8 cellular contexts compared by ENCODE assay signal in the genomic region with DNA sequence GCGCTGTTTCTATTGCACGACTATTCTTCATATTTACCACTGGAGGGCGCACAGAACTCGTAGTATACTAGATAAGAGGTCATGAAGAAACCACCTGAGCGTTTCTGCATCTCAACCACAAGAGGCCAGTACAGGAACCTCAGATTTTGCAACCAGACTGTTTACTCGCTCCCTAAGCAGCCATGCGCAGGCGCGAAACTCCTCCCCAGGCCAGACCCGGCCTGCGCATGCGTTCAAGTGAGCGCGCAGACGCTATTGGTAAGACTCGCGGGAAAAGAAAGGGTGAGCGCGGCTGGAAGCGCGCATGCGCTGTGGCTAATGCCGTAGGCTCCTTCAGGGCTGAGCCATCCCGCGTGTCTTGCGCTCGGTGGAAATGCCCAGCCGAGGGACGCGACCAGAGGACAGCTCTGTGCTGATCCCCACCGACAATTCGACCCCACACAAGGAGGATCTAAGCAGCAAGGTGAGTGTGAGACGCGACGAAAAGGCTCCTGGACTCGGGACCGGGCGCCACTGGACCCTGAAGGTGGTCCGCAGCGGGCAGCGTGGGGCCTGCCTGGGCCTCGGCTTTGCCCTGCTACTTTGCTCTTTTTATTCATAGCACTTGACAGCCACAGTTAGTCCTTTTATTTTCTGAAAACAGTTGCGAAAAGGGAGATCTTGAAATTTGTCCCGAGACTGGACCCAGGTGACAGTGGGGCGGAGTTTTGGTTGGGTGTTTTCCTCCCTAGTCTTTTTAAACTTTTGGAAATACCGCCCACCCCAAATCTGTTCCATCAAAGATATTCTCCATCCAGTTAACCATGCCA. TPM values are rescaled to one million over a fixed set of nuclear protein-coding genes. Genes with fewer than 3 reads are reported as not detected.
DNase-seq lines count a peak whose midpoint lies in the region; ATAC-seq and TF ChIP-seq lines count a peak whose summit lies in the region.

A gene (plus strand): TSS at position 312 of the 809 bp plus-strand sequence. CDS start 4,674 bp downstream, outside the sequence.

- no peaks in the 10 kb centered on the region for H3K9me3 ChIP-seq in GM23248 (ENCODE audit: low read depth)
- H3K9me3 ChIP-seq in fibroblast of lung (ENCODE audit: control insufficient read depth, insufficient read depth, low read depth, low read length) = no peaks in the 10 kb centered on the region
- H3K9me3 ChIP-seq in naive thymus-derived CD4-positive, alpha-beta T cell (ENCODE audit: control insufficient read depth in 2 of 3, low read length in 3 of 3) = no peaks in the 10 kb centered on the region

- peak; percentile 85 to 88 for TF ChIP-seq CTCF in fibroblast of lung (conservative IDR thresholded peaks at IDR 0.05 in 1 of 2, IDR thresholded peaks at IDR 0.05 in 1 of 2; ENCODE audit: low read depth in 1 of 2, low read length in 2 of 2)

- H3K27ac Mint-ChIP-seq in activated T-helper 1 cell treated with anti-CD3 and anti-CD28 coated beads, Interleukin-12 subunit alpha, Interleukin-12 subunit beta, Interleukin-2, Interleukin-4 antibody, amounts not matched to agents 30 ng/mL and 10 ng/mL and 1 ng/mL, durations not matched to agents 14 hours and 24 hours and 36 hours = no peak within 1 kb of the TSS
- peak within 1 kb of the TSS in 1 of 9 donors; percentile 91 for H3K27ac Mint-ChIP-seq in naive thymus-derived CD4-positive, alpha-beta T cell
- H3K27ac Mint-ChIP-seq in stimulated activated naive B cell treated with anti-CD40 and anti-IgM and Interleukin-4, amounts not matched to agents 10 μg/mL and 1 μg/mL and 100 μg/mL, for 72 hours = no peak within 1 kb of the TSS

- 1 to 2% methylated on average over 46 of the region's 46 CpGs for WGBS in GM23248 (ENCODE audit: low coverage in 1 of 2, low lambda C conversion rate in 2 of 2, missing lambda C conversion rate in 2 of 2), 2 experiments

- peaks cover 19% of the 10 kb centered on the region for H3K36me3 Mint-ChIP-seq in activated T-helper 1 cell treated with anti-CD3 and anti-CD28 coated beads, Interleukin-12 subunit alpha, Interleukin-12 subunit beta, Interleukin-2, Interleukin-4 antibody, amounts not matched to agents 30 ng/mL and 10 ng/mL and 1 ng/mL, durations not matched to agents 14 hours and 24 hours and 36 hours (ENCODE audit: low read depth)
- H3K36me3 Mint-ChIP-seq in naive thymus-derived CD4-positive, alpha-beta T cell = peaks cover 0 to 9% (median 4%) of the 10 kb centered on the region in 5 donors
- H3K36me3 Mint-ChIP-seq in stimulated activated naive B cell treated with anti-CD40 and anti-IgM and Interleukin-4, amounts not matched to agents 10 μg/mL and 1 μg/mL and 100 μg/mL, for 72 hours = peaks cover 3 to 4% of the 10 kb centered on the region in 2 donors

- intact Hi-C loops in activated T-helper 1 cell treated with anti-CD3 and anti-CD28 coated beads, Interleukin-12 subunit alpha, Interleukin-12 subunit beta, Interleukin-2, Interleukin-4 antibody, amounts not matched to agents 30 ng/mL and 10 ng/mL and 1 ng/mL, durations not matched to agents 14 hours and 24 hours and 36 hours (cut with micrococcal nuclease) = loop anchor here (1.0 to 10.0 kb wide), 12 partner anchors 13 to 1353 kb away; a partner anchor contains a TSS
- intact Hi-C loops in naive thymus-derived CD4-positive, alpha-beta T cell (cut with micrococcal nuclease) = loop anchor here (1.0 to 10.0 kb wide), 23 partner anchors 13 to 1489 kb away; a partner anchor contains a TSS

- no peaks in the 10 kb centered on the region for H3K9me3 Mint-ChIP-seq in activated T-helper 1 cell treated with anti-CD3 and anti-CD28 coated beads, Interleukin-12 subunit alpha, Interleukin-12 subunit beta, Interleukin-2, Interleukin-4 antibody, amounts not matched to agents 30 ng/mL and 10 ng/mL and 1 ng/mL, durations not matched to agents 14 hours and 24 hours and 36 hours
- no peaks in the 10 kb centered on the region for H3K9me3 Mint-ChIP-seq in naive thymus-derived CD4-positive, alpha-beta T cell
- H3K9me3 Mint-ChIP-seq in stimulated activated naive B cell treated with anti-CD40 and anti-IgM and Interleukin-4, amounts not matched to agents 10 μg/mL and 1 μg/mL and 100 μg/mL, for 72 hours = no peaks in the 10 kb centered on the region

- no peaks in the 10 kb centered on the region for H4K20me1 ChIP-seq in GM23248 (ENCODE audit: insufficient read depth)
- H4K20me1 ChIP-seq in fibroblast of lung (ENCODE audit: control insufficient read depth, extremely low read depth, insufficient read depth, low read length) = no peaks in the 10 kb centered on the region

- CTCF ChIA-PET in naive thymus-derived CD4-positive, alpha-beta T cell (lab: Charles Lee) = interaction anchor here (0.5 to 6.5 kb wide), 21 partner anchors 9 to 218 kb away, joined by 3 to 56 read pairs (median 5); a partner anchor contains a TSS

- H3K27me3 ChIP-seq in GM23248 (replicated peaks; ENCODE audit: insufficient read depth) (no peaks in the 10 kb centered on the region), fibroblast of lung (ENCODE audit: control insufficient read depth, insufficient read depth, low read length) (no peaks in the 10 kb centered on the region)
- no peaks in the 10 kb centered on the region for H3K27me3 ChIP-seq in naive thymus-derived CD4-positive, alpha-beta T cell (ENCODE audit: control insufficient read depth in 2 of 2, insufficient read depth in 2 of 2, low read length in 2 of 2)

- peak; percentile 97 for ATAC-seq in naive thymus-derived CD4-positive, alpha-beta T cell
- peak; percentile 94 for ATAC-seq in stimulated activated naive B cell treated with anti-CD40 and anti-IgM and Interleukin-4, amounts not matched to agents 10 μg/mL and 1 μg/mL and 100 μg/mL, for 72 hours (replicated peaks)

- H3K4me3 Mint-ChIP-seq in activated T-helper 1 cell treated with anti-CD3 and anti-CD28 coated beads, Interleukin-12 subunit alpha, Interleukin-12 subunit beta, Interleukin-2, Interleukin-4 antibody, amounts not matched to agents 30 ng/mL and 10 ng/mL and 1 ng/mL, durations not matched to agents 14 hours and 24 hours and 36 hours = no peak within 1 kb of the TSS
- no peak within 1 kb of the TSS for H3K4me3 Mint-ChIP-seq in naive thymus-derived CD4-positive, alpha-beta T cell
- no peak within 1 kb of the TSS for H3K4me3 Mint-ChIP-seq in stimulated activated naive B cell treated with anti-CD40 and anti-IgM and Interleukin-4, amounts not matched to agents 10 μg/mL and 1 μg/mL and 100 μg/mL, for 72 hours

- H3K27me3 Mint-ChIP-seq in activated T-helper 1 cell treated with anti-CD3 and anti-CD28 coated beads, Interleukin-12 subunit alpha, Interleukin-12 subunit beta, Interleukin-2, Interleukin-4 antibody, amounts not matched to agents 30 ng/mL and 10 ng/mL and 1 ng/mL, durations not matched to agents 14 hours and 24 hours and 36 hours (ENCODE audit: insufficient read depth) = no peaks in the 10 kb centered on the region
- no peaks in the 10 kb centered on the region for H3K27me3 Mint-ChIP-seq in naive thymus-derived CD4-positive, alpha-beta T cell
- no peaks in the 10 kb centered on the region for H3K27me3 Mint-ChIP-seq in stimulated activated naive B cell treated with anti-CD40 and anti-IgM and Interleukin-4, amounts not matched to agents 10 μg/mL and 1 μg/mL and 100 μg/mL, for 72 hours

- no peaks in the 10 kb centered on the region for H3F3A ChIP-seq in GM23248 (ENCODE audit: insufficient read depth)

- H3K4me1 Mint-ChIP-seq in activated T-helper 1 cell treated with anti-CD3 and anti-CD28 coated beads, Interleukin-12 subunit alpha, Interleukin-12 subunit beta, Interleukin-2, Interleukin-4 antibody, amounts not matched to agents 30 ng/mL and 10 ng/mL and 1 ng/mL, durations not matched to agents 14 hours and 24 hours and 36 hours (ENCODE audit: low read depth) = peaks cover 48% of the 10 kb centered on the region
- H3K4me1 Mint-ChIP-seq in naive thymus-derived CD4-positive, alpha-beta T cell = peaks cover 32 to 62% (median 43%) of the 10 kb centered on the region in 7 donors
- peaks cover 11 to 25% of the 10 kb centered on the region in 2 donors for H3K4me1 Mint-ChIP-seq in stimulated activated naive B cell treated with anti-CD40 and anti-IgM and Interleukin-4, amounts not matched to agents 10 μg/mL and 1 μg/mL and 100 μg/mL, for 72 hours

- H3K4me1 ChIP-seq in GM23248 (ENCODE audit: insufficient read depth) (peaks cover 10% of the 10 kb centered on the region), fibroblast of lung (ENCODE audit: control insufficient read depth, extremely low read depth, insufficient read depth, low read length) (no peaks in the 10 kb centered on the region)
- peaks cover 32 to 38% of the 10 kb centered on the region in 2 donors for H3K4me1 ChIP-seq in naive thymus-derived CD4-positive, alpha-beta T cell (ENCODE audit: control insufficient read depth in 2 of 2, insufficient read depth in 2 of 2, low read length in 2 of 2)

- peak within 1 kb of the TSS; percentile 49; the same call in 1 of the 2 replicates for H3K27ac ChIP-seq in GM23248
- peak within 1 kb of the TSS; percentile 78 for H3K27ac ChIP-seq in fibroblast of lung (ENCODE audit: insufficient read depth, low read length)
- H3K27ac ChIP-seq in naive thymus-derived CD4-positive, alpha-beta T cell (ENCODE audit: low read depth, low read length) = peak within 1 kb of the TSS; percentile 95

- in situ Hi-C loops in GM23248 (cut with MboI) = no loop called here

- DNase-seq in EL (peak; percentile 99), GM23248 (peak; percentile 100), Kasumi-1 (lab: John Stamatoyannopoulos, UW) (peak; percentile 100), RKO (ENCODE audit: low spot score) (peak; percentile 100), fibroblast of lung (ENCODE audit: low read depth in 2 of 2) (peak; percentile 99 to 100)
- DNase-seq in activated T-helper 1 cell treated with anti-CD3 and anti-CD28 coated beads, Interleukin-12 subunit alpha, Interleukin-12 subunit beta, Interleukin-2, Interleukin-4 antibody, amounts not matched to agents 30 ng/mL and 10 ng/mL and 1 ng/mL, durations not matched to agents 14 hours and 24 hours and 36 hours (ENCODE audit: low spot score) = peak; percentile 99
- peak; percentile 97 to 100 (median 99) for DNase-seq in naive thymus-derived CD4-positive, alpha-beta T cell
- peak; percentile 98 for DNase-seq in stimulated activated naive B cell treated with anti-CD40 and anti-IgM and Interleukin-4, amounts not matched to agents 10 μg/mL and 1 μg/mL and 100 μg/mL, for 72 hours

- peaks cover 49% of the 10 kb centered on the region for H3K79me2 ChIP-seq in GM23248 (ENCODE audit: insufficient read depth)
- peaks cover 30% of the 10 kb centered on the region for H3K79me2 ChIP-seq in fibroblast of lung (ENCODE audit: control insufficient read depth, insufficient read depth, low read length)

- POLR2A ChIA-PET in naive thymus-derived CD4-positive, alpha-beta T cell (lab: Charles Lee) = interaction anchor here (0.7 to 5.5 kb wide), 12 partner anchors 10 to 878 kb away, joined by 3 to 61 read pairs (median 10); a partner anchor contains a TSS

- H3K4me2 ChIP-seq in GM23248 (ENCODE audit: unreplicated experiment) (peak within 1 kb of the TSS; percentile 88), fibroblast of lung (ENCODE audit: extremely low read depth, insufficient read depth, low read length) (peak within 1 kb of the TSS; percentile 96)

- peak within 1 kb of the TSS; percentile 95 for H3K4me3 ChIP-seq in GM23248
- H3K4me3 ChIP-seq in fibroblast of lung (replicated peaks in 1 of 4; ENCODE audit: control extremely low read depth in 1 of 4, insufficient read depth in 1 of 4, low read depth in 3 of 4, low read length in 4 of 4) = peak within 1 kb of the TSS; percentile 49 to 90 (median 82)
- peak within 1 kb of the TSS; percentile 86 for H3K4me3 ChIP-seq in naive thymus-derived CD4-positive, alpha-beta T cell (ENCODE audit: low read length)

- H2AFZ ChIP-seq in GM23248 (peak within 1 kb of the TSS; percentile 99), fibroblast of lung (ENCODE audit: low read length) (peak within 1 kb of the TSS; percentile 79)

- H3K9ac ChIP-seq in GM23248 = peak within 1 kb of the TSS; percentile 96
- peak within 1 kb of the TSS; percentile 84 for H3K9ac ChIP-seq in fibroblast of lung (ENCODE audit: insufficient read depth, low read length)

- peaks cover 5% of the 10 kb centered on the region for H3K36me3 ChIP-seq in GM23248 (ENCODE audit: low read depth)
- H3K36me3 ChIP-seq in fibroblast of lung (ENCODE audit: control insufficient read depth, insufficient read depth, low read length) = no peaks in the 10 kb centered on the region
- peaks cover 0 to 7% (median 0%) of the 10 kb centered on the region in 3 experiments for H3K36me3 ChIP-seq in naive thymus-derived CD4-positive, alpha-beta T cell (ENCODE audit: control insufficient read depth in 2 of 3, insufficient read depth in 3 of 3, low read length in 3 of 3)

- no peaks in the 10 kb centered on the region for H3K9me2 ChIP-seq in GM23248 (ENCODE audit: insufficient read depth)

RNA-seq across cellular contexts. Expression of the gene that starts here (rescaled TPM):
- 63.4 and 67.7 TPM in 2 replicates for total RNA-seq in GM23248 (2014; rRNA removed; shearing (Covaris generic))
- polyA plus RNA-seq in GM23248 (2016; fragmentation: Nextera tagmentation; extraction: Ambion mirVana) = 54.4 and 61.7 TPM in 2 replicates
- total RNA-seq in activated T-helper 1 cell treated with anti-CD3 and anti-CD28 coated beads, Interleukin-12 subunit alpha, Interleukin-12 subunit beta, Interleukin-2, Interleukin-4 antibody, amounts not matched to agents 30 ng/mL and 10 ng/mL and 1 ng/mL, durations not matched to agents 14 hours and 24 hours and 36 hours = 58.4 and 61.2 TPM in 2 replicates
- 63.9 and 72.7 TPM in 2 replicates for total RNA-seq in fibroblast of lung
- 59.4 and 70.4 TPM in 2 replicates for polyA plus RNA-seq in fibroblast of lung
- 40.4 and 45.9 TPM in 2 replicates for polyA plus RNA-seq in fibroblast of lung (2012)
- polyA minus RNA-seq in fibroblast of lung (ENCODE audit: low replicate concordance) = 2.2 TPM in 2 replicates
- 10 to 100 TPM; 24.0 to 48.9 (median 40.7) TPM for total RNA-seq in naive thymus-derived CD4-positive, alpha-beta T cell
- 10 to 100 TPM; 50.6 to 69.3 TPM for polyA plus RNA-seq in naive thymus-derived CD4-positive, alpha-beta T cell

Comparison
In these comparisons a context has a peak if more than half of its experiments do, and no peak if none do; other contexts are left out.
1. Peak in every context shown above with its lines: DNase-seq, ATAC-seq, H3K4me3 ChIP-seq and H3K27ac ChIP-seq.